Comparison of ENCODE assay signal across 13 cellular contexts in the genomic region with DNA sequence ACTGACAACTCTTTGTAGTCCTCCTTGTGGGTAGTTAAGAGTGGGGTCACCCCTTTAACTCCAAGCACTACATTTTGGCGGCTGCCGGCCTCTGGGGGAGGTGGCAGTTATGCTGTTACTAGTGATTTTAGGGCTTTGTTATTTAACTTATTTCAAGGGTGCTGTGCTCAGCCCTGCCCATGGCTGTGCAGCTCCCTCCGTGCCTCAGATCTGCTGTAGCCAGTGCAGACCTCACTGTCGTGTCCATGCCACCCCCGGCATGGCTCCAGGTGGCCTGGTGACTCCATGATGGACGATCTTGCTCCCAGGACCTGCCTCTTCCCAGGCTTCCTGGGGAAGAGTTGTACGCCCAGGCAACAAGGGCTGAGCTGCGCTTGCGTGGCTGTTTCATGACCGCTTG. TPM values are rescaled to one million over a fixed set of nuclear protein-coding genes. Genes with fewer than 3 reads are reported as not detected.
DNase-seq lines count a peak whose midpoint lies in the region; ATAC-seq and TF ChIP-seq lines count a peak whose summit lies in the region.
"Had no signal": no experiment of that assay in that cellular context is flagged by ENCODE, and none has a peak within 500 bp of the region (broad histone marks: within the 10 kb centered on the region; RNA-seq: fewer than 3 reads in every experiment).

No MANE protein-coding gene starts in this region.

- ATAC-seq in HG03175 (IDR thresholded peaks at IDR 0.05; ENCODE audit: unreplicated experiment), result no peak
- ATAC-seq: activated CD4-positive, CD25-positive, alpha-beta regulatory T cell treated with anti-CD3 and anti-CD28 coated beads, Interleukin-2, amount 50 U/mL, for 24 hours had no signal

- H3K27me3 Mint-ChIP-seq in T-helper 1 cell treated with Interleukin-12 subunit alpha and Interleukin-12 subunit beta and Interleukin-4 antibody, amounts not matched to agents 30 μg/mL and 1 μg/mL, for 36 hours (ENCODE audit: low read depth), result no peaks in the 10 kb centered on the region

- peak overlapping the region; percentile 89 for H3K27ac ChIP-seq in WERI-Rb-1
- H3K27ac ChIP-seq in epithelial cell of prostate, result peak overlapping the region; percentile 88
- peak overlapping the region; percentile 62 to 91 (median 81) for H3K27ac ChIP-seq in spleen
- H3K27ac ChIP-seq: PC-9 had no signal

- TF ChIP-seq CTCF in WERI-Rb-1 (IDR thresholded peaks at IDR 0.05; ENCODE audit: low read depth, low read length) (no peak), spleen (IDR thresholded peaks at IDR 0.05 in 8 of 11, conservative IDR thresholded peaks at IDR 0.05 in 3 of 11) (no peak)

- H3K4me1 Mint-ChIP-seq in T-helper 1 cell treated with Interleukin-12 subunit alpha and Interleukin-12 subunit beta and Interleukin-4 antibody, amounts not matched to agents 30 μg/mL and 1 μg/mL, for 36 hours (ENCODE audit: low read depth), result peaks cover 64% of the 10 kb centered on the region

- WGBS in spleen, 5 donors, result 69 to 88% (median 73%) methylated on average over 10 of the region's 10 CpGs

- H3K4me3 ChIP-seq in WERI-Rb-1 (ENCODE audit: low read depth, low read length), result no peak overlapping the region
- no peak overlapping the region for H3K4me3 ChIP-seq in spleen
- H3K4me3 ChIP-seq: PC-9, testis had no signal

- H3K4me1 ChIP-seq in spleen, result peaks cover 66 to 100% (median 93%) of the 10 kb centered on the region in 6 donors

- no peak for TF ChIP-seq POLR2A in spleen (IDR thresholded peaks at IDR 0.05)

- peak overlapping the region; percentile 62 for H3K4me3 Mint-ChIP-seq in T-helper 1 cell treated with Interleukin-12 subunit alpha and Interleukin-12 subunit beta and Interleukin-4 antibody, amounts not matched to agents 30 μg/mL and 1 μg/mL, for 36 hours
- H3K4me3 Mint-ChIP-seq: neural crest cell had no signal

- peaks cover 42% of the 10 kb centered on the region for H3K36me3 Mint-ChIP-seq in T-helper 1 cell treated with Interleukin-12 subunit alpha and Interleukin-12 subunit beta and Interleukin-4 antibody, amounts not matched to agents 30 μg/mL and 1 μg/mL, for 36 hours (ENCODE audit: low read depth)

- no peaks in the 10 kb centered on the region for H3K9me3 ChIP-seq in WERI-Rb-1 (ENCODE audit: severe bottlenecking)
- no peaks in the 10 kb centered on the region for H3K9me3 ChIP-seq in spleen
- H3K9me3 ChIP-seq: testis had no signal

- H3K27ac Mint-ChIP-seq in T-helper 1 cell treated with Interleukin-12 subunit alpha and Interleukin-12 subunit beta and Interleukin-4 antibody, amounts not matched to agents 30 μg/mL and 1 μg/mL, for 36 hours, result peak overlapping the region; percentile 97

- peaks cover 94% of the 10 kb centered on the region for H3K36me3 ChIP-seq in WERI-Rb-1
- peaks cover 0 to 87% (median 33%) of the 10 kb centered on the region in 6 donors for H3K36me3 ChIP-seq in spleen

- intact Hi-C loops in spleen (cut with DNase I; ENCODE audit: low total_unique reads), result no loop called here

- no peaks in the 10 kb centered on the region for H3K27me3 ChIP-seq in WERI-Rb-1 (ENCODE audit: insufficient read depth, low read depth, severe bottlenecking)
- no peaks in the 10 kb centered on the region for H3K27me3 ChIP-seq in spleen (replicated peaks in 1 of 7)
- H3K27me3 ChIP-seq: testis had no signal

- DNase-seq in T-helper 1 cell, result no peak
- DNase-seq in WERI-Rb-1, result peak; percentile 45
- DNase-seq in epithelial cell of prostate (ENCODE audit: low read depth, low spot score), result no peak
- no peak for DNase-seq in spleen
- DNase-seq in LoVo (ENCODE audit: low spot score), result no peak
- DNase-seq in stimulated activated CD4-positive, alpha-beta T cell treated with anti-CD3 and anti-CD28 coated beads, Interleukin-12 subunit alpha, Interleukin-12 subunit beta, amount 100 ng/mL, for 4 hours, result no peak
- DNase-seq: NCI-H2029 treated with DMSO at 0.1 percent for 48 hours, PC-9, testis had no signal

- no peaks in the 10 kb centered on the region for H3K9me3 Mint-ChIP-seq in T-helper 1 cell treated with Interleukin-12 subunit alpha and Interleukin-12 subunit beta and Interleukin-4 antibody, amounts not matched to agents 30 μg/mL and 1 μg/mL, for 36 hours
- H3K9me3 Mint-ChIP-seq: neural crest cell had no signal

RNA-seq across cellular contexts. Expression of gene UQCC2, which starts 15.4 kb away (rescaled TPM):
- 10 to 100 TPM in 6 of 7 donors, 1 to 10 TPM in 1; 8.7 to 34.8 (median 22.4) TPM for total RNA-seq in spleen
- 10 to 100 TPM; 58.7 to 77.0 (median 66.4) TPM for polyA plus RNA-seq in spleen

RNA-seq across cellular contexts. Expression of gene IP6K3, which starts 50.6 kb away (rescaled TPM):
- 1 to 10 TPM in 6 of 7 donors, under 1 TPM in 1; 0.70 to 5.8 (median 2.7) TPM for total RNA-seq in spleen
- under 1 TPM; 0.30 to 0.64 (median 0.36) TPM for polyA plus RNA-seq in spleen
- total RNA-seq: PC-9 had no signal
